ENCODE assay signal across 1 cellular context in genomic region chr16:21505751-21506520, GRCh38.
TF ChIP-seq lines count a peak whose summit lies in the region.

No MANE protein-coding gene starts in this region.

TF ChIP-seq in HepG2, 621 proteins besides CTCF, POLR2A, EP300 and RAD21:
- TF ChIP-seq HNF4A (CRISPR knock-in tag; IDR thresholded peaks at IDR 0.05) (peak; percentile 39; the same call in 1 of the 2 replicates), FOXK1 (CRISPR knock-in tag; IDR thresholded peaks at IDR 0.05; ENCODE audit: borderline replicate concordance, low read depth) (0 out of 2 replicates have a peak, but pooled peaks have one; percentile 7), ZNF574 (CRISPR knock-in tag; IDR thresholded peaks at IDR 0.05) (0 out of 2 replicates have a peak, but pooled peaks have one; percentile 20)
